1 cellular context compared by ENCODE assay signal in genomic region chr21:33761104-33762036, GRCh38.
TF ChIP-seq lines count a peak whose summit lies in the region.

No MANE protein-coding gene starts in this region.

TF ChIP-seq in WTC11, 78 proteins besides CTCF, POLR2A, EP300 and RAD21 (continued from another document):
- TF ChIP-seq ZNF263 (CRISPR knock-in tag; IDR thresholded peaks at IDR 0.05; ENCODE audit: low read depth) = no peak
- no peak for TF ChIP-seq GTF2I (CRISPR knock-in tag; conservative IDR thresholded peaks at IDR 0.05)
- TF ChIP-seq HMGA2 (CRISPR knock-in tag; IDR thresholded peaks at IDR 0.05) = no peak
